Comparison of ENCODE assay signal across 10 cellular contexts in genomic region chr15:23566070-23567050, GRCh38. TPM values are rescaled to one million over a fixed set of nuclear protein-coding genes. Genes with fewer than 3 reads are reported as not detected.
A peak's percentile ranks its signal among the peaks of the same experiment; 100 is the strongest.
DNase-seq lines count a peak whose midpoint lies in the region; ATAC-seq, FAIRE-seq and TF ChIP-seq lines count a peak whose summit lies in the region.
"Had no signal": no experiment of that assay in that cellular context is flagged by ENCODE, and none has a peak within 500 bp of the region (broad histone marks: within the 10 kb centered on the region; RNA-seq: fewer than 3 reads in every experiment).

No MANE protein-coding gene starts in this region.

- peaks cover 9% of the 10 kb centered on the region for H3K9me3 Mint-ChIP-seq in T-helper 2 cell treated with Interferon-gamma antibody and Interleukin-4, amounts not matched to agents 5 μg/mL and 100 μg/mL, for 36 hours
- peaks cover 14% of the 10 kb centered on the region for H3K9me3 Mint-ChIP-seq in endothelial cell (ENCODE audit: unreplicated experiment)

- DNase-seq in C1 segment of cervical spinal cord (lab: John Stamatoyannopoulos, UW) (peak in 9 of 14 donors; percentile 2 to 58 (median 28)), M059J (ENCODE audit: low read depth) (peak; percentile 71), endothelial cell (ENCODE audit: low spot score) (no peak), GM19239 (ENCODE audit: insufficient read length, low spot score) (no peak), lower leg skin (ENCODE audit: low spot score in 2 of 2) (no peak)
- DNase-seq in T-helper 2 cell treated with Interferon-gamma antibody and Interleukin-4, amounts not matched to agents 5 μg/mL and 100 μg/mL, for 36 hours (ENCODE audit: low spot score): no peak
- peak; percentile 12 for DNase-seq in stimulated activated CD8-positive, alpha-beta memory T cell treated with anti-CD3 and anti-CD28 coated beads, Interleukin-12 subunit alpha, Interleukin-12 subunit beta, amount 100 ng/mL, for 1 hour (ENCODE audit: low read depth)

- intact Hi-C loops in lower leg skin (cut with DNase I; ENCODE audit: low total_unique reads): no loop called here

- 71 to 85% methylated on average over 31 of the region's 31 CpGs for whole genome bisulfite sequencing in lower leg skin, 2 donors

- no peak for TF ChIP-seq CTCF in endothelial cell (IDR thresholded peaks at IDR 0.05; ENCODE audit: unreplicated experiment)
- no peak for TF ChIP-seq CTCF in lower leg skin (IDR thresholded peaks at IDR 0.05)

- no peaks in the 10 kb centered on the region for H3K27me3 Mint-ChIP-seq in T-helper 2 cell treated with Interferon-gamma antibody and Interleukin-4, amounts not matched to agents 5 μg/mL and 100 μg/mL, for 36 hours (ENCODE audit: low read depth)
- H3K27me3 Mint-ChIP-seq in endothelial cell (ENCODE audit: unreplicated experiment): peaks cover 7% of the 10 kb centered on the region

- H3K27ac Mint-ChIP-seq in T-helper 2 cell treated with Interferon-gamma antibody and Interleukin-4, amounts not matched to agents 5 μg/mL and 100 μg/mL, for 36 hours: peak overlapping the region; percentile 36
- no peak overlapping the region for H3K27ac Mint-ChIP-seq in endothelial cell (ENCODE audit: unreplicated experiment)

- no peak for TF ChIP-seq POLR2A in lower leg skin (IDR thresholded peaks at IDR 0.05)

- H3K36me3 Mint-ChIP-seq in T-helper 2 cell treated with Interferon-gamma antibody and Interleukin-4, amounts not matched to agents 5 μg/mL and 100 μg/mL, for 36 hours (ENCODE audit: low read depth): no peaks in the 10 kb centered on the region
- H3K36me3 Mint-ChIP-seq in endothelial cell (ENCODE audit: low read depth, unreplicated experiment): peaks cover 10% of the 10 kb centered on the region

- no peak for FAIRE-seq in GM19239 (lab: Jason Lieb, UNC)
- FAIRE-seq: GM12878 had no signal

- no peak overlapping the region for H3K4me3 ChIP-seq in lower leg skin (ENCODE audit: low read depth, poor library complexity, severe bottlenecking)
- H3K4me3 ChIP-seq: cardiac muscle cell, GM12878 had no signal

- ATAC-seq in HG03378 (IDR thresholded peaks at IDR 0.05; ENCODE audit: unreplicated experiment): no peak
- ATAC-seq: GM12878 had no signal

- no peaks in the 10 kb centered on the region for H3K4me1 Mint-ChIP-seq in T-helper 2 cell treated with Interferon-gamma antibody and Interleukin-4, amounts not matched to agents 5 μg/mL and 100 μg/mL, for 36 hours (ENCODE audit: low read depth)
- H3K4me1 Mint-ChIP-seq in endothelial cell (ENCODE audit: unreplicated experiment): no peaks in the 10 kb centered on the region

- peak overlapping the region; percentile 65 for H3K4me3 Mint-ChIP-seq in T-helper 2 cell treated with Interferon-gamma antibody and Interleukin-4, amounts not matched to agents 5 μg/mL and 100 μg/mL, for 36 hours
- peak overlapping the region; percentile 69 for H3K4me3 Mint-ChIP-seq in endothelial cell (ENCODE audit: unreplicated experiment)

RNA-seq across cellular contexts. Expression of gene MKRN3, which starts 0.9 kb away (rescaled TPM):
- 9.3 and 13.7 TPM in 2 replicates for total RNA-seq in M059J (2014; rRNA removed; shearing (Covaris generic))
- total RNA-seq in endothelial cell (ENCODE audit: unreplicated experiment): 0.85 TPM
- under 1 TPM in 2 of 4 donors, not detected in 2; 0.15 to 0.81 TPM for total RNA-seq in lower leg skin
- total RNA-seq: cardiac muscle cell, GM12878 had no signal

Comparison
In these comparisons a context has a peak if more than half of its experiments do, and no peak if none do; other contexts are left out.
1. DNase-seq: peak in C1 segment of cervical spinal cord (9 of 14), M059J (single experiment) and stimulated activated CD8-positive, alpha-beta memory T cell treated with anti-CD3 and anti-CD28 coated beads, Interleukin-12 subunit alpha, Interleukin-12 subunit beta, amount 100 ng/mL, for 1 hour (single experiment); none in T-helper 2 cell treated with Interferon-gamma antibody and Interleukin-4, amounts not matched to agents 5 μg/mL and 100 μg/mL, for 36 hours (single experiment), endothelial cell (single experiment), GM19239 (single experiment) and lower leg skin (0 of 2).